Comparison of ENCODE assay signal across 16 cellular contexts in the genomic region with DNA sequence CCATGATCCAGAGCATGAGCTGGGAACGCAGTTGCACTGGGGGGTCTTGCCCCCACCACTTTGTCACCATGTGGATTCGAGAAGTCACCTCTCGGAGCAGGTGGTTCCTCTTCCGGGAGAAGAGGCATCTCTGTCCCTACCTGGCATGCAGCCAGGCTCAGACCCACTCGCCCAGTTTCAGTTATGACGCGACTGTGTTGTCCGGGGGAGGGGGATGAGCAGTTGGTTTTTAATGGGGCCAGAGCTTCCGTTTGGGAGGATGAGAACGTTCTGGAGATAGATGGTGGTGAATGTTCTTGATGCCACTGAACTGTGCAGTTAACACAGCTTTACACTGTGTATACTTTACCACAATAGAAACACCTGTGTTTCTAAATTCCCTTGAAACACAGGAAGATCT. TPM values are rescaled to one million over a fixed set of nuclear protein-coding genes. Genes with fewer than 3 reads are reported as not detected.
DNase-seq lines count a peak whose midpoint lies in the region; ATAC-seq, FAIRE-seq and TF ChIP-seq lines count a peak whose summit lies in the region.
"Had no signal": no experiment of that assay in that cellular context is flagged by ENCODE, and none has a peak within 500 bp of the region (broad histone marks: within the 10 kb centered on the region; RNA-seq: fewer than 3 reads in every experiment).

No MANE protein-coding gene starts in this region.

- no peak overlapping the region for H3K27ac ChIP-seq in K562 (ENCODE audit: extremely low read depth, low read depth, low read length)
- H3K27ac ChIP-seq: A549, PC-9 had no signal

- DNase-seq in NCI-H2227 (lab: John Stamatoyannopoulos, UW; ENCODE audit: unreplicated experiment) (peak; percentile 5), NCI-H2227 treated with DMSO at 0.1 percent for 48 hours (lab: John Stamatoyannopoulos, UW) (no peak), NCI-H1092 (lab: John Stamatoyannopoulos, UW) (peak; percentile 30), NCI-H748 (lab: John Stamatoyannopoulos, UW; ENCODE audit: unreplicated experiment) (peak; percentile 74), K562 (ENCODE audit: extremely low read depth in 1 of 4, low spot score in 3 of 4) (no peak), NCI-H187 treated with DMSO at 0.1 percent for 48 hours (lab: John Stamatoyannopoulos, UW) (no peak), NAMALWA (ENCODE audit: low spot score) (no peak)
- DNase-seq: Calu3, MV-4-11, NCI-H2081, PC-9 had no signal

- WGBS in K562 (ENCODE audit: insufficient coverage, low coverage, missing lambda C conversion rate): 3% methylated on average over 10 of the region's 10 CpGs

- H3K9me1 ChIP-seq in K562 (ENCODE audit: control insufficient read depth, insufficient read depth, low read length): no peaks in the 10 kb centered on the region

- H2AFZ ChIP-seq in K562 (ENCODE audit: low read depth, low read length): no peak overlapping the region
- H2AFZ ChIP-seq: PC-9 had no signal

- H3K27me3 ChIP-seq in K562 (ENCODE audit: control insufficient read depth in 2 of 2, insufficient read depth in 2 of 2, low read length in 2 of 2): peaks cover 15 to 50% of the 10 kb centered on the region in 2 experiments

- in situ Hi-C loops in K562 (cut with MboI): no loop called here

- no peak for TF ChIP-seq CTCF in K562 (IDR thresholded peaks at IDR 0.05 in 2 of 3, conservative IDR thresholded peaks at IDR 0.05 in 1 of 3; ENCODE audit: insufficient read depth in 2 of 3, low read depth in 1 of 3, low read length in 3 of 3)

- H3K9ac ChIP-seq in K562 (ENCODE audit: insufficient read depth in 1 of 2, low read depth in 2 of 2, low read length in 2 of 2): no peak overlapping the region

- intact Hi-C loops in K562 (cut with micrococcal nuclease): no loop called here

- no peak for TF ChIP-seq RAD21 in K562 (CRISPR knock-in tag; conservative IDR thresholded peaks at IDR 0.05 in 1 of 2, IDR thresholded peaks at IDR 0.05 in 1 of 2)

- H4K20me1 ChIP-seq in K562 (replicated peaks; ENCODE audit: control insufficient read depth, insufficient read depth, low read length): no peaks in the 10 kb centered on the region; the same call in 1 of the 2 replicates

- H3K4me2 ChIP-seq in K562 (ENCODE audit: insufficient read depth, low read length): no peak overlapping the region
- H3K4me2 ChIP-seq: A549, PC-9 had no signal

- no peaks in the 10 kb centered on the region for H3K36me3 ChIP-seq in K562 (ENCODE audit: control insufficient read depth, insufficient read depth, low read length)

- no peak for TF ChIP-seq EP300 in K562 (IDR thresholded peaks at IDR 0.05; ENCODE audit: low read length)

- ATAC-seq in K562: no peak
- no peak for ATAC-seq in HG02763 (IDR thresholded peaks at IDR 0.05; ENCODE audit: unreplicated experiment)
- ATAC-seq: A549, Right ventricle myocardium inferior, SK-N-SH treated with all-trans-retinoic acid at 6 μM for 48 hours had no signal

- no TSS peak for BruUV-seq in K562 (replicated peaks; lab: Mats Ljungman, UMichigan)

- H3K4me1 ChIP-seq in K562 (replicated peaks in 1 of 2; ENCODE audit: control insufficient read depth in 2 of 2, insufficient read depth in 2 of 2, low read length in 2 of 2): no peaks in the 10 kb centered on the region
- H3K4me1 ChIP-seq: A549 had no signal

- no peak overlapping the region for H3K4me3 ChIP-seq in K562
- H3K4me3 ChIP-seq: A549, PC-9 had no signal

- CTCF ChIA-PET in K562 (lab: Yijun Ruan, JAX; ENCODE audit: low intra/inter-chr PET ratio): no interaction called here

- POLR2A ChIA-PET in K562 (lab: Yijun Ruan, JAX): interaction anchor here (1.1 kb wide), 1 partner anchor 69 kb away, joined by 4 read pairs; no protein-coding TSS in a partner anchor

- no peak for FAIRE-seq in K562 (lab: Jason Lieb, UNC)
- FAIRE-seq: A549, H1 had no signal

- no peaks in the 10 kb centered on the region for H3K9me3 ChIP-seq in K562 (replicated peaks; ENCODE audit: control insufficient read depth, insufficient read depth, low read depth, low read length)

- H3K79me2 ChIP-seq in K562 (ENCODE audit: control insufficient read depth, insufficient read depth, low read length): no peaks in the 10 kb centered on the region

- TF ChIP-seq POLR2A in K562 (conservative IDR thresholded peaks at IDR 0.05): no peak

TF ChIP-seq in K562, 482 proteins besides CTCF, POLR2A, EP300 and RAD21:
- TF ChIP-seq NFIC (IDR thresholded peaks at IDR 0.05) (peak; percentile 64), TRIM24 (IDR thresholded peaks at IDR 0.05) (no peak)

RNA-seq across cellular contexts. Expression of a gene that starts 41.5 kb away (rescaled TPM):
- total RNA-seq in K562 (2011; cell fraction: chromatin; rRNA removed; ENCODE audit: low replicate concordance): 183 and 461 TPM in 2 replicates
- 625 and 780 TPM in 2 replicates for total RNA-seq in K562 (2011; cell fraction: nucleolus; rRNA removed)
- total RNA-seq in K562 (2011; cell fraction: nucleoplasm; rRNA removed): 410 and 462 TPM in 2 replicates
- 96.8 and 126 TPM in 2 replicates for total RNA-seq in K562 (2014; rRNA removed)
- total RNA-seq in K562 (2014; rRNA removed; fragmentation: Illumina TruSeq; extraction: Trizol): 34.2 and 38.0 TPM in 2 replicates
- 45.5 and 48.0 TPM in 2 replicates for total RNA-seq in K562 (2015; rRNA removed; fragmentation: Illumina TruSeq; extraction: Trizol)
- total RNA-seq in K562 (2021): 176 and 181 TPM in 2 replicates
- 107 and 268 TPM in 2 replicates for polyA plus RNA-seq in K562 (2011; rRNA removed)
- polyA plus RNA-seq in K562 (2011; cell fraction: cytosol; rRNA removed): 249 and 261 TPM in 2 replicates
- polyA plus RNA-seq in K562 (2011; cell fraction: nucleus; rRNA removed): 198 and 205 TPM in 2 replicates
- 92.0 and 179 TPM in 2 replicates for polyA plus RNA-seq in K562 (2012)
- polyA plus RNA-seq in K562 (2014; fragmentation: Illumina TruSeq; extraction: Trizol): 136 and 192 TPM in 2 replicates
- 10 to 100 TPM in 1 of 2 experiments, 1 to 10 TPM in 1; 8.4 to 14.5 TPM for polyA plus RNA-seq in K562 (2014; fragmentation: Nextera tagmentation; extraction: Ambion mirVana)
- polyA plus RNA-seq in K562 (2014; rRNA removed): 82.4 and 83.0 TPM in 2 replicates
- 91.4 and 116 TPM in 2 replicates for polyA minus RNA-seq in K562 (2011; rRNA and poly(A)+ RNA removed)
- 249 and 302 TPM in 2 replicates for polyA minus RNA-seq in K562 (2011; cell fraction: cytosol; rRNA and poly(A)+ RNA removed)
- polyA minus RNA-seq in K562 (2011; cell fraction: nucleus; rRNA and poly(A)+ RNA removed): 51.8 and 90.1 TPM in 2 replicates

RNA-seq across cellular contexts. Expression of a gene that starts 46.3 kb away (rescaled TPM):
- total RNA-seq in K562 (2011; cell fraction: chromatin; rRNA removed; ENCODE audit: low replicate concordance): 145 and 274 TPM in 2 replicates
- total RNA-seq in K562 (2011; cell fraction: nucleolus; rRNA removed): 145 TPM in 2 replicates
- 145 and 159 TPM in 2 replicates for total RNA-seq in K562 (2011; cell fraction: nucleoplasm; rRNA removed)
- total RNA-seq in K562 (2014; rRNA removed): 44.5 and 53.6 TPM in 2 replicates
- 26.3 and 27.4 TPM in 2 replicates for total RNA-seq in K562 (2014; rRNA removed; fragmentation: Illumina TruSeq; extraction: Trizol)
- 41.7 and 42.8 TPM in 2 replicates for total RNA-seq in K562 (2015; rRNA removed; fragmentation: Illumina TruSeq; extraction: Trizol)
- total RNA-seq in K562 (2021): 47.9 and 51.6 TPM in 2 replicates
- 43.2 and 51.7 TPM in 2 replicates for polyA plus RNA-seq in K562 (2011; rRNA removed)
- 39.6 and 42.6 TPM in 2 replicates for polyA plus RNA-seq in K562 (2011; cell fraction: cytosol; rRNA removed)
- polyA plus RNA-seq in K562 (2011; cell fraction: nucleus; rRNA removed): 255 and 291 TPM in 2 replicates
- 53.2 and 78.7 TPM in 2 replicates for polyA plus RNA-seq in K562 (2012)
- polyA plus RNA-seq in K562 (2014; fragmentation: Illumina TruSeq; extraction: Trizol): 40.3 and 42.1 TPM in 2 replicates
- 10 to 100 TPM; 12.7 to 14.6 TPM for polyA plus RNA-seq in K562 (2014; fragmentation: Nextera tagmentation; extraction: Ambion mirVana)
- 54.0 and 57.3 TPM in 2 replicates for polyA plus RNA-seq in K562 (2014; rRNA removed)
- polyA minus RNA-seq in K562 (2011; rRNA and poly(A)+ RNA removed): 42.5 and 45.5 TPM in 2 replicates
- polyA minus RNA-seq in K562 (2011; cell fraction: cytosol; rRNA and poly(A)+ RNA removed): 18.2 and 28.0 TPM in 2 replicates
- 113 and 147 TPM in 2 replicates for polyA minus RNA-seq in K562 (2011; cell fraction: nucleus; rRNA and poly(A)+ RNA removed)

Comparison
In these comparisons a context has a peak if more than half of its experiments do, and no peak if none do; other contexts are left out.
1. DNase-seq: peak in NCI-H2227 (single experiment), NCI-H1092 (single experiment) and NCI-H748 (single experiment); none in NCI-H2227 treated with DMSO at 0.1 percent for 48 hours (single experiment), K562 (0 of 4), NCI-H187 treated with DMSO at 0.1 percent for 48 hours (single experiment) and NAMALWA (single experiment).